ENCODE assay signal across 36 cellular contexts in the genomic region with DNA sequence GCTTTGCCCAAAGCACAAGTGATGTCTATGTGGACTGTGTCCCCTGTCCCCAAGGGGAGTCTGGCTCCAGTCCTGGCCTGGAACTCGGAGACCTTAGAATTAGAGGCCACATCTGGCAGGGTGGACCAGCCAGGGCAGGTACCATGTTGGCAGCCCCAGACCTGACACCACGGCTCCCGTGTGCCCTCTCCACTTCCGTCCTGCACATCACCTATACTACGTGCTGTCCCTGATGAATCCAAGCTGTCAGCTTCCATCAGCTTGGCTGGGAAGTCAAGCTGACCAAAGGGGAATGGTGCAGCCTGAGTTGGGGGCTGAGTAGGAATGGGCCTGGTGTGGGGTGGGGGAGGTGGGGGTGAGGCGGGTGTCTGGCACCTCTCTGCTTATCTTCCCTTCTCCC. TPM values are rescaled to one million over a fixed set of nuclear protein-coding genes. Genes with fewer than 3 reads are reported as not detected.
"Had no signal": no experiment of that assay in that cellular context is flagged by ENCODE, and none has a peak within 500 bp of the region (broad histone marks: within the 10 kb centered on the region; RNA-seq: fewer than 3 reads in every experiment).

No MANE protein-coding gene starts in this region.

- H3K36me3 ChIP-seq: neural progenitor cell, uterus had no signal

- H3K27ac ChIP-seq: neural progenitor cell, neutrophil, pancreas, psoas muscle, skin epidermis, spleen, suprapubic skin, testis, tibial artery, transverse colon, upper lobe of right lung, uterus had no signal

- H3K36me3 Mint-ChIP-seq: natural killer cell, type B pancreatic cell had no signal

- H3K27ac Mint-ChIP-seq: naive thymus-derived CD4-positive, alpha-beta T cell; nephron; neural progenitor cell; stimulated activated memory B cell treated with anti-CD40 and anti-IgM and Interleukin-4, amounts not matched to agents 10 μg/mL and 1 μg/mL and 100 μg/mL, for 72 hours; type B pancreatic cell had no signal

- DNase-seq: naive thymus-derived CD4-positive, alpha-beta T cell; natural killer cell; nucleus accumbens; pancreas; psoas muscle; spleen; stimulated activated CD4-positive, alpha-beta T cell treated with anti-CD3 and anti-CD28 coated beads, Interleukin-12 subunit alpha, Interleukin-12 subunit beta, amount 100 ng/mL, for 4 hours; stimulated activated CD4-positive, alpha-beta T cell treated with anti-CD3 and anti-CD28 coated beads, Interleukin-1b, Interleukin-23, amount 100 ng/mL, for 48 hours; stimulated activated CD4-positive, alpha-beta T cell treated with anti-CD3 and anti-CD28 coated beads, Interleukin-4, amount 100 ng/mL, for 1 hour; stimulated activated CD4-positive, alpha-beta T cell treated with anti-CD3 and anti-CD28 coated beads, Interleukin-4, amount 100 ng/mL, for 4 hours; stimulated activated CD8-positive, alpha-beta memory T cell treated with anti-CD3 and anti-CD28 coated beads, Interleukin-4, amount 100 ng/mL, for 48 hours; stimulated activated naive CD4-positive, alpha-beta T cell; stimulated activated naive CD8-positive, alpha-beta T cell treated with anti-CD3 and anti-CD28 coated beads, Interleukin-15, amount 100 ng/mL, for 72 hours; stimulated activated naive CD8-positive, alpha-beta T cell treated with anti-CD3 and anti-CD28 coated beads, Interleukin-15, Interleukin-2, amounts not matched to agents 100 U/mL and 50 U/mL, for 24 hours; substantia nigra; testis; tibial artery; transverse colon; upper lobe of right lung; uterus had no signal

- H3K27me3 Mint-ChIP-seq: naive thymus-derived CD4-positive, alpha-beta T cell; stimulated activated memory B cell treated with anti-CD40 and anti-IgM and Interleukin-4, amounts not matched to agents 10 μg/mL and 1 μg/mL and 100 μg/mL, for 72 hours; stimulated activated naive CD8-positive, alpha-beta T cell treated with anti-CD3 and anti-CD28 coated beads, Interleukin-15, amount 100 ng/mL, for 72 hours; type B pancreatic cell had no signal

- H3K9ac ChIP-seq: neural progenitor cell had no signal

- ATAC-seq: naive thymus-derived CD4-positive, alpha-beta T cell; natural killer cell; psoas muscle; sciatic nerve; stimulated activated memory B cell treated with anti-CD40 and anti-IgM and Interleukin-4, amounts not matched to agents 10 μg/mL and 1 μg/mL and 100 μg/mL, for 72 hours; stimulated activated naive CD8-positive, alpha-beta T cell treated with anti-CD3 and anti-CD28 coated beads, Interleukin-15, amount 100 ng/mL, for 72 hours; stimulated activated naive CD8-positive, alpha-beta T cell treated with anti-CD3 and anti-CD28 coated beads, Interleukin-15, Interleukin-2, amounts not matched to agents 100 U/mL and 50 U/mL, for 24 hours; upper lobe of right lung had no signal

- H3K4me2 ChIP-seq: neural progenitor cell, smooth muscle cell had no signal

- H3K4me3 ChIP-seq: neural progenitor cell, pancreas, psoas muscle, skin epidermis, smooth muscle cell, spleen, suprapubic skin, testis, tibial artery, transverse colon, upper lobe of right lung, uterus had no signal

- H3K4me1 ChIP-seq: neural progenitor cell, psoas muscle, transverse colon, upper lobe of right lung, uterus had no signal

- H3K27me3 ChIP-seq: neural progenitor cell, neutrophil, pancreas, spleen, suprapubic skin, testis, tibial artery, transverse colon, upper lobe of right lung, uterus had no signal

- H3K9me3 Mint-ChIP-seq: naive thymus-derived CD4-positive, alpha-beta T cell; natural killer cell; nephron; neural progenitor cell; stimulated activated memory B cell treated with anti-CD40 and anti-IgM and Interleukin-4, amounts not matched to agents 10 μg/mL and 1 μg/mL and 100 μg/mL, for 72 hours; stimulated activated naive CD8-positive, alpha-beta T cell treated with anti-CD3 and anti-CD28 coated beads, Interleukin-15, amount 100 ng/mL, for 72 hours; type B pancreatic cell had no signal

- H2AFZ ChIP-seq: neural progenitor cell had no signal

- H3K4me3 Mint-ChIP-seq: naive thymus-derived CD4-positive, alpha-beta T cell; natural killer cell; nephron; neural progenitor cell; stimulated activated memory B cell treated with anti-CD40 and anti-IgM and Interleukin-4, amounts not matched to agents 10 μg/mL and 1 μg/mL and 100 μg/mL, for 72 hours; stimulated activated naive CD8-positive, alpha-beta T cell treated with anti-CD3 and anti-CD28 coated beads, Interleukin-15, amount 100 ng/mL, for 72 hours; type B pancreatic cell had no signal

- H3K9me3 ChIP-seq: neutrophil, pancreas, psoas muscle, spleen, suprapubic skin, testis, tibial artery, transverse colon, upper lobe of right lung, uterus had no signal

- FAIRE-seq: pancreas had no signal

RNA-seq across cellular contexts. Expression of a gene that starts 15.3 kb away (rescaled TPM):
- polyA plus RNA-seq: neural cell had no signal

RNA-seq across cellular contexts. Expression of a gene that starts 41.1 kb away (rescaled TPM):
- total RNA-seq: naive thymus-derived CD4-positive, alpha-beta T cell; natural killer cell; omental fat pad; osteocyte; pancreas; posterior vena cava; psoas muscle; renal cortical epithelial cell; right cardiac atrium; sciatic nerve; smooth muscle cell; spleen; suprapubic skin; transverse colon; upper lobe of right lung; urinary bladder; uterus had no signal
- polyA plus RNA-seq: naive thymus-derived CD4-positive, alpha-beta T cell; neural cell; pancreas; right cardiac atrium; smooth muscle cell; spleen; urinary bladder had no signal
